11 cellular contexts compared by ENCODE assay signal in genomic region chr4:82241534-82241933, GRCh38.
"Had no signal": no experiment of that assay in that cellular context is flagged by ENCODE, and none has a peak within 500 bp of the region (broad histone marks: within the 10 kb centered on the region; RNA-seq: fewer than 3 reads in every experiment).

No MANE protein-coding gene starts in this region.

- H3K4me3 ChIP-seq: GM23248, GM23338, HAP-1 had no signal

- ATAC-seq: GM23338, HCT116 had no signal

- H3K4me1 ChIP-seq: HAP-1 had no signal

- DNase-seq: GM23248, GOT3, H7, H9, HCEC 1CT, HFFc6 had no signal

- H3K36me3 ChIP-seq: HAP-1 had no signal

- H3K9me3 ChIP-seq: HAP-1 had no signal

- H2AFZ ChIP-seq: GM23248 had no signal

- H3K27ac ChIP-seq: GM23248 had no signal

- H3K4me2 ChIP-seq: GM23338 had no signal

- H3K9ac ChIP-seq: GM23248 had no signal

- FAIRE-seq: H1, H54 had no signal
